ENCODE assay signal across 12 cellular contexts in genomic region chr13:43676320-43676719, GRCh38.
DNase-seq lines count a peak whose midpoint lies in the region; ATAC-seq lines count a peak whose summit lies in the region.
"Had no signal": no experiment of that assay in that cellular context is flagged by ENCODE, and none has a peak within 500 bp of the region (broad histone marks: within the 10 kb centered on the region; RNA-seq: fewer than 3 reads in every experiment).

No MANE protein-coding gene starts in this region.

- ATAC-seq in GM18508 (IDR thresholded peaks at IDR 0.05; ENCODE audit: insufficient read depth, unreplicated experiment) (peak; percentile 83), GM19468 (IDR thresholded peaks at IDR 0.05; ENCODE audit: extremely low read depth, unreplicated experiment) (peak; percentile 78), HG02938 (IDR thresholded peaks at IDR 0.05; ENCODE audit: unreplicated experiment) (peak; percentile 96), HG03571 (IDR thresholded peaks at IDR 0.05; ENCODE audit: unreplicated experiment) (peak; percentile 80)
- ATAC-seq: pancreas had no signal

- no peak for DNase-seq in SK-N-DZ (ENCODE audit: low spot score)
- no peak for DNase-seq in Kasumi-1 (lab: John Stamatoyannopoulos, UW)
- no peak for DNase-seq in SIG-M5 treated with dmso at 0.1 percent for 504 hours (lab: John Stamatoyannopoulos, UW; ENCODE audit: unreplicated experiment)
- no peak for DNase-seq in NCI-H526 treated with DMSO at 0.1 percent for 48 hours (lab: John Stamatoyannopoulos, UW)
- DNase-seq: CD4-positive, CD25-positive, alpha-beta regulatory T cell; NCI-H345; pancreas; SHP77 treated with DMSO at 0.1 percent for 48 hours had no signal
